In the genomic region with DNA sequence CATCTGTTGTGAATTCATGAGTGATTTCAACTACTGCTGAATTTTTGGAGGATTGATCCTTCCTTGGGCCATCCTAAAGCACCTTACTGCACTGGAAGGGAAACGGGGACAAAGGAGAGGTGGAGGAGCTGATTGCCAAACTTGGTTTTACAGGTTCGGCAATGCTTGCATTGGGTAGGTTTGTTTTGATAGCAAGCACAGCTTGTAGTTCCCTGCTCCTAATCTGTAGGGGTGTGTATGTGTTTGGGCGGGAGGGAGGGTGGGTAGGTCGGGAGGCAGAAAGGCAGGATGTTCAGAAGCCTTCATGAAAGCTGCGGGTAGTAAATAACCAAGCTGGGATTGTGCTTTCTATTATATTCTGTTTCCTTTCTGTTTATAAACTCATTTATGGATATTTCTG, we compare ENCODE assay signal across 18 cellular contexts. TPM values are rescaled to one million over a fixed set of nuclear protein-coding genes. Genes with fewer than 3 reads are reported as not detected.
DNase-seq lines count a peak whose midpoint lies in the region; ATAC-seq and TF ChIP-seq lines count a peak whose summit lies in the region.
"Had no signal": no experiment of that assay in that cellular context is flagged by ENCODE, and none has a peak within 500 bp of the region (broad histone marks: within the 10 kb centered on the region; RNA-seq: fewer than 3 reads in every experiment).

No MANE protein-coding gene starts in this region.

- no peak overlapping the region for H3K4me3 Mint-ChIP-seq in GM23338
- H3K4me3 Mint-ChIP-seq: CD4-positive, alpha-beta T cell had no signal

- H3K27ac Mint-ChIP-seq in GM23338 = no peak overlapping the region
- H3K27ac Mint-ChIP-seq: CD4-positive, alpha-beta T cell had no signal

- no peak for TF ChIP-seq POLR2A in stomach (IDR thresholded peaks at IDR 0.05)

- H3K27ac ChIP-seq in GM23338 (ENCODE audit: low read depth) = peak overlapping the region; percentile 32; the same call in 1 of the 2 replicates
- peak overlapping the region; percentile 83 for H3K27ac ChIP-seq in VCaP
- peak overlapping the region in 4 of 5 donors; percentile 49 to 75 (median 60) for H3K27ac ChIP-seq in stomach
- H3K27ac ChIP-seq in SK-N-SH (ENCODE audit: low read depth in 2 of 2, low read length in 1 of 2) = no peak overlapping the region
- H3K27ac ChIP-seq: SJSA1 had no signal

- no peaks in the 10 kb centered on the region for H3K9me3 Mint-ChIP-seq in GM23338

- no peak overlapping the region for H3K9ac ChIP-seq in SK-N-SH

- WGBS in stomach, 5 donors = 23 to 67% (median 29%) methylated on average over 5 of the region's 5 CpGs
- 94% methylated on average over 5 of the region's 5 CpGs for WGBS in SK-N-SH (ENCODE audit: low lambda C conversion rate)

- no peak for TF ChIP-seq EP300 in stomach (IDR thresholded peaks at IDR 0.05)
- no peak for TF ChIP-seq EP300 in SK-N-SH (IDR thresholded peaks at IDR 0.05; ENCODE audit: borderline replicate concordance in 1 of 2, low read depth in 1 of 2, low read length in 1 of 2)

- no peak for TF ChIP-seq RAD21 in SK-N-SH (IDR thresholded peaks at IDR 0.05; ENCODE audit: low read length)

- POLR2A ChIA-PET in SK-N-SH (lab: Yijun Ruan, JAX) = no interaction called here

- peaks cover 85% of the 10 kb centered on the region for H3K4me1 ChIP-seq in GM23338 (ENCODE audit: insufficient read depth)
- H3K4me1 ChIP-seq in stomach = peaks cover 29 to 59% (median 43%) of the 10 kb centered on the region in 4 donors
- peaks cover 0 to 13% of the 10 kb centered on the region in 2 experiments; a peak in 2 of 4 replicates for H3K4me1 ChIP-seq in SK-N-SH (ENCODE audit: control insufficient read depth in 1 of 2, insufficient read depth in 2 of 2, low read depth in 1 of 2, low read length in 1 of 2)

- DNase-seq in GM23338 (ENCODE audit: low spot score) = no peak
- no peak for DNase-seq in left colon
- no peak for DNase-seq in stomach
- no peak for DNase-seq in SK-N-DZ (ENCODE audit: low spot score)
- DNase-seq in SK-N-SH = no peak
- DNase-seq: CD4-positive, alpha-beta T cell; DND-41; GDM1; NCI-H1048; NCI-H146; NCI-H345; NCI-H526 treated with DMSO at 0.1 percent for 48 hours; PC-3 had no signal

- no peaks in the 10 kb centered on the region for H3F3A ChIP-seq in GM23338 (replicated peaks; ENCODE audit: low read depth)
- peaks cover 4% of the 10 kb centered on the region for H3F3A ChIP-seq in SK-N-SH (replicated peaks; ENCODE audit: insufficient read depth)

- peaks cover 84% of the 10 kb centered on the region for H3K4me1 Mint-ChIP-seq in GM23338

- peaks cover 14% of the 10 kb centered on the region for H3K36me3 Mint-ChIP-seq in GM23338 (ENCODE audit: low read depth)

- TF ChIP-seq CTCF in GM23338 (conservative IDR thresholded peaks at IDR 0.05; ENCODE audit: low read depth in 2 of 2) = no peak
- no peak for TF ChIP-seq CTCF in VCaP (conservative IDR thresholded peaks at IDR 0.05)
- no peak for TF ChIP-seq CTCF in stomach (IDR thresholded peaks at IDR 0.05)
- no peak for TF ChIP-seq CTCF in SK-N-SH (IDR thresholded peaks at IDR 0.05)

- H3K27me3 ChIP-seq in GM23338 (ENCODE audit: insufficient read depth) = no peaks in the 10 kb centered on the region
- no peaks in the 10 kb centered on the region for H3K27me3 ChIP-seq in stomach
- no peaks in the 10 kb centered on the region for H3K27me3 ChIP-seq in SK-N-SH (ENCODE audit: insufficient read depth)
- H3K27me3 ChIP-seq: SJSA1 had no signal

- H2AFZ ChIP-seq in GM23338 = no peak overlapping the region
- no peak overlapping the region for H2AFZ ChIP-seq in SK-N-SH (ENCODE audit: low read depth)

- H3K79me2 ChIP-seq in GM23338 (replicated peaks; ENCODE audit: insufficient read depth) (peaks cover 100% of the 10 kb centered on the region), SK-N-SH (ENCODE audit: insufficient read depth) (peaks cover 16% of the 10 kb centered on the region)

- CTCF ChIA-PET in SK-N-SH (lab: Yijun Ruan, JAX) = interaction anchor here (1.4 kb wide), 1 partner anchor 16 kb away, joined by 3 read pairs; no protein-coding TSS in a partner anchor

- H3K4me3 ChIP-seq in GM23338 (no peak overlapping the region), stomach (no peak overlapping the region), SK-N-SH (ENCODE audit: low read depth in 2 of 2, low read length in 1 of 2) (no peak overlapping the region)
- H3K4me3 ChIP-seq: HAP-1, SJSA1 had no signal

- H3K9me2 ChIP-seq in GM23338 (ENCODE audit: insufficient read depth) (no peaks in the 10 kb centered on the region), SK-N-SH (no peaks in the 10 kb centered on the region)

- H3K27me3 Mint-ChIP-seq in GM23338 (ENCODE audit: insufficient read depth, low read depth, poor library complexity) = peaks cover 5% of the 10 kb centered on the region
- H3K27me3 Mint-ChIP-seq: CD4-positive, alpha-beta T cell had no signal

- intact Hi-C loops in left colon (cut with DNase I, micrococcal nuclease) (no loop called here), stomach (cut with DNase I; ENCODE audit: low total_unique reads) (no loop called here)

- H4K20me1 ChIP-seq in GM23338 (replicated peaks; ENCODE audit: insufficient read depth) (peaks cover 25% of the 10 kb centered on the region), SK-N-SH (ENCODE audit: insufficient read depth) (no peaks in the 10 kb centered on the region)

- H3K4me2 ChIP-seq in GM23338 = 0 out of 2 replicates have a peak overlapping the region, but pooled peaks have one; percentile 16
- no peak overlapping the region for H3K4me2 ChIP-seq in SK-N-SH

- ATAC-seq in GM23338 = no peak
- ATAC-seq in left colon = peak; percentile 35
- ATAC-seq in GM21723 (IDR thresholded peaks at IDR 0.05; ENCODE audit: unreplicated experiment) = no peak
- no peak for ATAC-seq in GM21447 (IDR thresholded peaks at IDR 0.05; ENCODE audit: unreplicated experiment)
- ATAC-seq: PC-3 had no signal

- H3K36me3 ChIP-seq in GM23338 (ENCODE audit: insufficient read depth) (no peaks in the 10 kb centered on the region), stomach (no peaks in the 10 kb centered on the region), SK-N-SH (replicated peaks in 1 of 2; ENCODE audit: control insufficient read depth in 1 of 2, insufficient read depth in 2 of 2, low read length in 1 of 2) (no peaks in the 10 kb centered on the region)
- H3K36me3 ChIP-seq: HAP-1, SJSA1 had no signal

- H3K9me3 ChIP-seq in stomach = no peaks in the 10 kb centered on the region
- H3K9me3 ChIP-seq in SK-N-SH = no peaks in the 10 kb centered on the region
- H3K9me3 ChIP-seq: HAP-1 had no signal

TF ChIP-seq in GM23338, 12 proteins besides CTCF, POLR2A, EP300 and RAD21 (continues in another document):
- no peak for TF ChIP-seq STAT1 (IDR thresholded peaks at IDR 0.05; ENCODE audit: unreplicated experiment)
- TF ChIP-seq EZH2phosphoT487 (IDR thresholded peaks at IDR 0.05; ENCODE audit: unreplicated experiment) = no peak
- no peak for TF ChIP-seq ZNF114 (CRISPR knock-in tag; IDR thresholded peaks at IDR 0.05)

TF ChIP-seq in SK-N-SH, 30 proteins besides CTCF, POLR2A, EP300 and RAD21 (continues in another document):
- TF ChIP-seq, protein P1, sequence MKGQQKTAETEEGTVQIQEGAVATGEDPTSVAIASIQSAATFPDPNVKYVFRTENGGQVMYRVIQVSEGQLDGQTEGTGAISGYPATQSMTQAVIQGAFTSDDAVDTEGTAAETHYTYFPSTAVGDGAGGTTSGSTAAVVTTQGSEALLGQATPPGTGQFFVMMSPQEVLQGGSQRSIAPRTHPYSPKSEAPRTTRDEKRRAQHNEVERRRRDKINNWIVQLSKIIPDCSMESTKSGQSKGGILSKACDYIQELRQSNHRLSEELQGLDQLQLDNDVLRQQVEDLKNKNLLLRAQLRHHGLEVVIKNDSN (IDR thresholded peaks at IDR 0.05; ENCODE audit: borderline replicate concordance, low read depth) = no peak
- no peak for TF ChIP-seq RCOR1 (IDR thresholded peaks at IDR 0.05; ENCODE audit: low read length)
- no peak for TF ChIP-seq NFIC (IDR thresholded peaks at IDR 0.05; ENCODE audit: borderline replicate concordance)
- TF ChIP-seq TCF12 (IDR thresholded peaks at IDR 0.05) = no peak
- no peak for TF ChIP-seq TAF1 (IDR thresholded peaks at IDR 0.05; ENCODE audit: borderline replicate concordance, low read depth, low read length)
- TF ChIP-seq NRF1 (IDR thresholded peaks at IDR 0.05; ENCODE audit: low read depth, low read length) = no peak
- TF ChIP-seq POLR2AphosphoS5 (IDR thresholded peaks at IDR 0.05; ENCODE audit: low read depth, low read length) = no peak
- no peak for TF ChIP-seq MXI1 (IDR thresholded peaks at IDR 0.05; ENCODE audit: low read depth, low read length)
- TF ChIP-seq SIN3A (IDR thresholded peaks at IDR 0.05; ENCODE audit: borderline replicate concordance, low read depth, low read length) = no peak
- TF ChIP-seq RFX5 (IDR thresholded peaks at IDR 0.05; ENCODE audit: low read length) = no peak
- TF ChIP-seq, protein P2, sequence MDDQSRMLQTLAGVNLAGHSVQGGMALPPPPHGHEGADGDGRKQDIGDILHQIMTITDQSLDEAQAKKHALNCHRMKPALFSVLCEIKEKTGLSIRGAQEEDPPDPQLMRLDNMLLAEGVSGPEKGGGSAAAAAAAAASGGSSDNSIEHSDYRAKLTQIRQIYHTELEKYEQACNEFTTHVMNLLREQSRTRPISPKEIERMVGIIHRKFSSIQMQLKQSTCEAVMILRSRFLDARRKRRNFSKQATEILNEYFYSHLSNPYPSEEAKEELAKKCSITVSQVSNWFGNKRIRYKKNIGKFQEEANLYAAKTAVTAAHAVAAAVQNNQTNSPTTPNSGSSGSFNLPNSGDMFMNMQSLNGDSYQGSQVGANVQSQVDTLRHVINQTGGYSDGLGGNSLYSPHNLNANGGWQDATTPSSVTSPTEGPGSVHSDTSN (IDR thresholded peaks at IDR 0.05) = no peak
- no peak for TF ChIP-seq ELF1 (IDR thresholded peaks at IDR 0.05)

RNA-seq across cellular contexts. Expression of a gene that starts 24.6 kb away (rescaled TPM):
- total RNA-seq in GM23338 (2014; rRNA removed; shearing (Covaris generic)) = 72.5 and 73.6 TPM in 2 replicates
- polyA plus RNA-seq in GM23338 (2016; fragmentation: Nextera tagmentation; extraction: Ambion mirVana) (15.7 and 16.3 TPM in 2 replicates), stomach (10 to 100 TPM in 1 of 3 donors, 1 to 10 TPM in 2; 2.1 to 11.0 (median 2.6) TPM), SK-N-SH (2012; rRNA removed) (4.0 and 4.6 TPM in 2 replicates)
- total RNA-seq in left colon (10 to 100 TPM; 21.4 to 22.9 TPM), stomach (10 to 100 TPM in 4 of 5 donors, 1 to 10 TPM in 1; 5.4 to 77.0 (median 19.3) TPM)
- 4.3 and 10.0 TPM in 2 replicates for polyA plus RNA-seq in SK-N-DZ (2014; cell fraction: cytosol; rRNA removed)
- 2.2 and 3.2 TPM in 2 replicates for polyA plus RNA-seq in SK-N-DZ (2014; cell fraction: nucleus; rRNA removed)
- polyA plus RNA-seq in SK-N-SH (2012; cell fraction: cytosol; rRNA removed) = 3.1 and 4.0 TPM in 2 replicates
- 5.5 and 6.0 TPM in 2 replicates for polyA plus RNA-seq in SK-N-SH (2012; cell fraction: nucleus; rRNA removed)

Comparison
In these comparisons a context has a peak if more than half of its experiments do, and no peak if none do; other contexts are left out.
1. H3K27ac ChIP-seq: peak in GM23338 (single experiment), VCaP (single experiment) and stomach (4 of 5); none in SK-N-SH (0 of 2).